9 cellular contexts compared by ENCODE assay signal in genomic region chr22:26529345-26529744, GRCh38. TPM values are rescaled to one million over a fixed set of nuclear protein-coding genes. Genes with fewer than 3 reads are reported as not detected.
DNase-seq lines count a peak whose midpoint lies in the region; ATAC-seq and TF ChIP-seq lines count a peak whose summit lies in the region.
"Had no signal": no experiment of that assay in that cellular context is flagged by ENCODE, and none has a peak within 500 bp of the region (broad histone marks: within the 10 kb centered on the region; RNA-seq: fewer than 3 reads in every experiment).

No MANE protein-coding gene starts in this region.

- TF ChIP-seq EP300 in gastroesophageal sphincter (IDR thresholded peaks at IDR 0.05) = no peak

- POLR2A ChIA-PET in PC-3 (lab: Charles Lee; ENCODE audit: unreplicated experiment) = no interaction called here

- no peaks in the 10 kb centered on the region for H3K36me3 ChIP-seq in PC-3 (ENCODE audit: low read depth, low read length)
- peaks cover 0 to 57% of the 10 kb centered on the region in 2 donors for H3K36me3 ChIP-seq in gastroesophageal sphincter
- H3K36me3 ChIP-seq in thoracic aorta = peaks cover 4% of the 10 kb centered on the region

- H2AFZ ChIP-seq in PC-3 (ENCODE audit: low read length) = no peak overlapping the region

- no peak overlapping the region for H3K9ac ChIP-seq in PC-3 (ENCODE audit: low read length)

- TF ChIP-seq CTCF in HL-60 (IDR thresholded peaks at IDR 0.05; ENCODE audit: insufficient read depth, low read length) (no peak), PC-3 (conservative IDR thresholded peaks at IDR 0.05; ENCODE audit: low read depth, low read length) (no peak), gastroesophageal sphincter (IDR thresholded peaks at IDR 0.05) (no peak), thoracic aorta (IDR thresholded peaks at IDR 0.05) (no peak)

- H3K9me3 ChIP-seq in PC-3 (ENCODE audit: low read length) (no peaks in the 10 kb centered on the region), gastroesophageal sphincter (no peaks in the 10 kb centered on the region), thoracic aorta (no peaks in the 10 kb centered on the region)

- intact Hi-C loops in PC-3 (cut with micrococcal nuclease) = no loop called here

- H4K20me1 ChIP-seq in PC-3 (ENCODE audit: low read length) = no peaks in the 10 kb centered on the region

- 80 to 86% methylated on average over 1 to 2 of the region's 2 CpGs for WGBS in gastroesophageal sphincter (ENCODE audit: low coverage in 1 of 2), 2 donors

- no peaks in the 10 kb centered on the region for H3K27me3 ChIP-seq in HL-60 (ENCODE audit: insufficient read depth, poor library complexity, severe bottlenecking)
- no peaks in the 10 kb centered on the region for H3K27me3 ChIP-seq in PC-3 (ENCODE audit: low read length)
- H3K27me3 ChIP-seq in gastroesophageal sphincter = no peaks in the 10 kb centered on the region
- H3K27me3 ChIP-seq in thoracic aorta (replicated peaks; ENCODE audit: insufficient read depth) = no peaks in the 10 kb centered on the region

- H3K4me1 ChIP-seq in PC-3 (ENCODE audit: insufficient read depth, low read length) (no peaks in the 10 kb centered on the region), gastroesophageal sphincter (no peaks in the 10 kb centered on the region), thoracic aorta (ENCODE audit: control insufficient read depth in 1 of 2, low read depth in 2 of 2) (peaks cover 11 to 31% of the 10 kb centered on the region in 2 donors)

- TF ChIP-seq POLR2A in gastroesophageal sphincter (IDR thresholded peaks at IDR 0.05) = no peak

- no TSS peak for BruUV-seq in PC-3 (replicated peaks; lab: Mats Ljungman, UMichigan)

- CTCF ChIA-PET in PC-3 (lab: Charles Lee) = no interaction called here

- ATAC-seq in PC-3 = no peak
- peak; percentile 36 for ATAC-seq in gastroesophageal sphincter
- no peak for ATAC-seq in thoracic aorta (ENCODE audit: insufficient number of reproducible peaks, low FRiP score, low read depth)
- no peak for ATAC-seq in GM21717 (IDR thresholded peaks at IDR 0.05; ENCODE audit: unreplicated experiment)
- no peak for ATAC-seq in HG03469 (IDR thresholded peaks at IDR 0.05; ENCODE audit: unreplicated experiment)
- ATAC-seq: activated CD8-positive, alpha-beta T cell treated with anti-CD3 and anti-CD28 coated beads, Interleukin-2, amount 10 ng/mL, durations not matched to agents 7 days and 5 days had no signal

- no peaks in the 10 kb centered on the region for H3F3A ChIP-seq in PC-3 (ENCODE audit: low read length, unreplicated experiment)

- DNase-seq in HL-60 (ENCODE audit: low read depth in 1 of 2, low spot score in 1 of 2) = peak; percentile 38 to 45
- DNase-seq in PC-3 = peak; percentile 46
- DNase-seq in thoracic aorta (ENCODE audit: low spot score) = no peak
- DNase-seq in NCI-H2227 treated with DMSO at 0.1 percent for 48 hours (lab: John Stamatoyannopoulos, UW) = no peak
- DNase-seq: activated CD8-positive, alpha-beta T cell treated with anti-CD3 and anti-CD28 coated beads, Interleukin-2, amount 10 ng/mL, durations not matched to agents 7 days and 5 days; caudate nucleus had no signal

- no peaks in the 10 kb centered on the region for H3K9me2 ChIP-seq in PC-3 (replicated peaks; ENCODE audit: low read length)

- H3K79me2 ChIP-seq in PC-3 (ENCODE audit: low read length) = no peaks in the 10 kb centered on the region

- no peak overlapping the region for H3K4me3 ChIP-seq in HL-60 (replicated peaks; ENCODE audit: insufficient read depth, low read length)
- no peak overlapping the region for H3K4me3 ChIP-seq in PC-3 (ENCODE audit: low read length)
- H3K4me3 ChIP-seq in gastroesophageal sphincter = no peak overlapping the region
- no peak overlapping the region for H3K4me3 ChIP-seq in thoracic aorta

- H3K27ac ChIP-seq in HL-60 (replicated peaks) = peak overlapping the region; percentile 25; the same call in 1 of the 2 replicates
- H3K27ac ChIP-seq in PC-3 (ENCODE audit: low read length) = no peak overlapping the region
- H3K27ac ChIP-seq in gastroesophageal sphincter = no peak overlapping the region
- peak overlapping the region; percentile 50 to 56 for H3K27ac ChIP-seq in thoracic aorta

- no peak overlapping the region for H3K4me2 ChIP-seq in PC-3 (ENCODE audit: low read length)

RNA-seq across cellular contexts. Expression of gene TFIP11, which starts 17.1 kb away (rescaled TPM):
- total RNA-seq in PC-3 (2014; rRNA removed) (22.4 and 33.5 TPM in 2 replicates), gastroesophageal sphincter (10 to 100 TPM; 20.3 to 38.3 (median 21.6) TPM), thoracic aorta (10 to 100 TPM; 21.7 to 60.6 TPM)

RNA-seq across cellular contexts. Expression of gene SRRD, which starts 45.7 kb away (rescaled TPM):
- total RNA-seq in PC-3 (2014; rRNA removed) = 17.6 and 21.1 TPM in 2 replicates
- 10 to 100 TPM; 16.7 to 30.0 (median 23.5) TPM for total RNA-seq in gastroesophageal sphincter
- 10 to 100 TPM in 1 of 2 donors, 1 to 10 TPM in 1; 8.3 to 31.3 TPM for total RNA-seq in thoracic aorta

RNA-seq across cellular contexts. Expression of gene HPS4, which starts 45.8 kb away (rescaled TPM):
- 15.9 and 19.9 TPM in 2 replicates for total RNA-seq in PC-3 (2014; rRNA removed)
- 10 to 100 TPM; 11.2 to 34.7 (median 20.3) TPM for total RNA-seq in gastroesophageal sphincter
- total RNA-seq in thoracic aorta = 10 to 100 TPM; 26.5 to 27.8 TPM

Comparison
In these comparisons a context has a peak if more than half of its experiments do, and no peak if none do; other contexts are left out.
1. DNase-seq: peak in HL-60 (2 of 2) and PC-3 (single experiment); none in thoracic aorta (single experiment) and NCI-H2227 treated with DMSO at 0.1 percent for 48 hours (single experiment).
2. H3K27ac ChIP-seq: peak in HL-60 (single experiment) and thoracic aorta (2 of 2); none in PC-3 (single experiment) and gastroesophageal sphincter (0 of 4).